In genomic region chr7:34320926-34321609, GRCh38 we compare ENCODE assay signal across 1 cellular context.
TF ChIP-seq lines count a peak whose summit lies in the region.

No MANE protein-coding gene starts in this region.

TF ChIP-seq in K562, 482 proteins besides CTCF, POLR2A, EP300 and RAD21 (continued from another document):
- no peak for TF ChIP-seq CEBPZ (IDR thresholded peaks at IDR 0.05; ENCODE audit: borderline replicate concordance, low read depth, low read length)
